ENCODE assay signal across 9 cellular contexts in genomic region chr13:101289764-101290163, GRCh38.
A peak's percentile ranks its signal among the peaks of the same experiment; 100 is the strongest.
DNase-seq lines count a peak whose midpoint lies in the region; ATAC-seq lines count a peak whose summit lies in the region.
"Had no signal": no experiment of that assay in that cellular context is flagged by ENCODE, and none has a peak within 500 bp of the region (broad histone marks: within the 10 kb centered on the region; RNA-seq: fewer than 3 reads in every experiment).

No MANE protein-coding gene starts in this region.

- ATAC-seq in sciatic nerve: no peak
- no peak for ATAC-seq in naive thymus-derived CD4-positive, alpha-beta T cell

- H3K27me3 Mint-ChIP-seq in naive thymus-derived CD4-positive, alpha-beta T cell: peaks cover 0 to 24% (median 9%) of the 10 kb centered on the region in 5 donors

- peaks cover 9% of the 10 kb centered on the region for H3K4me1 ChIP-seq in ectodermal cell (ENCODE audit: control insufficient read depth, insufficient read depth, low read length)
- H3K4me1 ChIP-seq in naive thymus-derived CD4-positive, alpha-beta T cell (ENCODE audit: control insufficient read depth in 2 of 2, insufficient read depth in 2 of 2, low read length in 2 of 2): no peaks in the 10 kb centered on the region

- intact Hi-C loops in sciatic nerve (cut with DNase I): no loop called here
- intact Hi-C loops in naive thymus-derived CD4-positive, alpha-beta T cell (cut with micrococcal nuclease): loop anchor here in 1 of 2 donors (10.0 kb wide), 1 partner anchor 145 kb away; no protein-coding TSS in a partner anchor

- no peaks in the 10 kb centered on the region for H3K36me3 ChIP-seq in ectodermal cell (ENCODE audit: control insufficient read depth, insufficient read depth, low read length)
- no peaks in the 10 kb centered on the region for H3K36me3 ChIP-seq in naive thymus-derived CD4-positive, alpha-beta T cell (ENCODE audit: control insufficient read depth in 2 of 3, insufficient read depth in 3 of 3, low read length in 3 of 3)

- H3K36me3 Mint-ChIP-seq in naive thymus-derived CD4-positive, alpha-beta T cell: no peaks in the 10 kb centered on the region

- CTCF ChIA-PET in naive thymus-derived CD4-positive, alpha-beta T cell (lab: Charles Lee): no interaction called here

- H3K4me1 Mint-ChIP-seq in naive thymus-derived CD4-positive, alpha-beta T cell: no peaks in the 10 kb centered on the region

- H3K27me3 ChIP-seq in ectodermal cell (ENCODE audit: control insufficient read depth, insufficient read depth, low read length, poor library complexity, severe bottlenecking): no peaks in the 10 kb centered on the region
- H3K27me3 ChIP-seq in naive thymus-derived CD4-positive, alpha-beta T cell (ENCODE audit: control insufficient read depth in 2 of 2, insufficient read depth in 2 of 2, low read length in 2 of 2): no peaks in the 10 kb centered on the region

- H3K27ac Mint-ChIP-seq in naive thymus-derived CD4-positive, alpha-beta T cell: no peak overlapping the region

- DNase-seq in DMS53 (lab: John Stamatoyannopoulos, UW) (peak; percentile 83), DMS53 treated with DMSO at 0.1 percent for 48 hours (lab: John Stamatoyannopoulos, UW; ENCODE audit: unreplicated experiment) (no peak), NCI-H2227 treated with DMSO at 0.1 percent for 48 hours (lab: John Stamatoyannopoulos, UW) (peak; percentile 63), putamen (ENCODE audit: low spot score) (peak; percentile 58), occipital lobe (lab: John Stamatoyannopoulos, UW) (no peak), sciatic nerve (ENCODE audit: low spot score) (no peak)
- DNase-seq in naive thymus-derived CD4-positive, alpha-beta T cell: no peak

- H3K27ac ChIP-seq in ectodermal cell (ENCODE audit: insufficient read depth, low read depth, low read length, poor library complexity, severe bottlenecking): peak overlapping the region; percentile 63
- no peak overlapping the region for H3K27ac ChIP-seq in naive thymus-derived CD4-positive, alpha-beta T cell (ENCODE audit: low read depth, low read length)
- H3K27ac ChIP-seq: 22Rv1 had no signal

- no peak overlapping the region for H3K4me3 ChIP-seq in ectodermal cell (ENCODE audit: insufficient read depth, low read depth, low read length)
- H3K4me3 ChIP-seq in naive thymus-derived CD4-positive, alpha-beta T cell (ENCODE audit: low read length): no peak overlapping the region

- POLR2A ChIA-PET in naive thymus-derived CD4-positive, alpha-beta T cell (lab: Charles Lee): no interaction called here

- H3K9me3 ChIP-seq in ectodermal cell (ENCODE audit: control insufficient read depth, low read length): no peaks in the 10 kb centered on the region
- no peaks in the 10 kb centered on the region for H3K9me3 ChIP-seq in naive thymus-derived CD4-positive, alpha-beta T cell (ENCODE audit: control insufficient read depth in 2 of 3, low read length in 3 of 3)

- H3K4me3 Mint-ChIP-seq in naive thymus-derived CD4-positive, alpha-beta T cell: no peak overlapping the region

- 29 to 33% methylated on average over 5 of the region's 5 CpGs for WGBS in ectodermal cell, 2 experiments

- H3K9me3 Mint-ChIP-seq in naive thymus-derived CD4-positive, alpha-beta T cell: peaks cover 0 to 12% (median under 1%) of the 10 kb centered on the region in 11 donors

Comparison
In these comparisons a context has a peak if more than half of its experiments do, and no peak if none do; other contexts are left out.
1. DNase-seq: peak in DMS53 (single experiment), NCI-H2227 treated with DMSO at 0.1 percent for 48 hours (single experiment) and putamen (single experiment); none in DMS53 treated with DMSO at 0.1 percent for 48 hours (single experiment), occipital lobe (single experiment), sciatic nerve (single experiment) and naive thymus-derived CD4-positive, alpha-beta T cell (0 of 9).